Comparison of ENCODE assay signal across 20 cellular contexts in genomic region chrX:63934791-63935190, GRCh38.
"Had no signal": no experiment of that assay in that cellular context is flagged by ENCODE, and none has a peak within 500 bp of the region (broad histone marks: within the 10 kb centered on the region; RNA-seq: fewer than 3 reads in every experiment).

No MANE protein-coding gene starts in this region.

- DNase-seq: activated B cell treated with CpG ODN at 0.5 μM for 24 hours; activated CD4-positive, alpha-beta memory T cell treated with anti-CD3 and anti-CD28 coated beads, Interleukin-2, amount 10 ng/mL, durations not matched to agents 7 days and 5 days; activated CD4-positive, alpha-beta T cell treated with anti-CD3 and anti-CD28 coated beads for 48 hours; activated effector memory CD4-positive, alpha-beta T cell treated with anti-CD3 and anti-CD28 coated beads, Interleukin-2, amount 50 U/mL, for 16 hours; activated naive CD4-positive, alpha-beta T cell treated with anti-CD3 and anti-CD28 coated beads, Interleukin-2, amount 50 U/mL, for 16 hours; activated naive CD8-positive, alpha-beta T cell treated with anti-CD3 and anti-CD28 coated beads, Interleukin-2, amount 50 U/mL, for 24 hours; effector CD4-positive, alpha-beta T cell; hypothalamus; lower lobe of right lung; naive thymus-derived CD4-positive, alpha-beta T cell; sigmoid colon; stimulated activated CD4-positive, alpha-beta T cell treated with anti-CD3 and anti-CD28 coated beads, Interleukin-15, amount 100 ng/mL, for 24 hours; T1000; transverse colon had no signal

- H3K4me3 Mint-ChIP-seq: activated B cell treated with CpG ODN at 0.5 μM for 24 hours; activated CD4-positive, alpha-beta memory T cell treated with anti-CD3 and anti-CD28 coated beads, Interleukin-2, amount 10 ng/mL, durations not matched to agents 7 days and 5 days; activated naive CD8-positive, alpha-beta T cell treated with anti-CD3 and anti-CD28 coated beads, Interleukin-2, amount 50 U/mL, for 24 hours; dendritic cell treated with granulocyte-macrophage colony-stimulating factor and Interleukin-4, amounts not matched to agents 40 ng/mL and 50 ng/mL, for 4 days; naive thymus-derived CD4-positive, alpha-beta T cell; neural crest cell; stimulated activated memory B cell treated with anti-CD40 and anti-IgM and Interleukin-4, amounts not matched to agents 10 μg/mL and 1 μg/mL and 100 μg/mL, for 72 hours had no signal

- H3K36me3 Mint-ChIP-seq: stimulated activated memory B cell treated with anti-CD40 and anti-IgM and Interleukin-4, amounts not matched to agents 10 μg/mL and 1 μg/mL and 100 μg/mL, for 72 hours had no signal

- H3K4me1 Mint-ChIP-seq: activated B cell treated with CpG ODN at 0.5 μM for 24 hours; activated CD4-positive, alpha-beta memory T cell treated with anti-CD3 and anti-CD28 coated beads, Interleukin-2, amount 10 ng/mL, durations not matched to agents 7 days and 5 days; activated naive CD8-positive, alpha-beta T cell treated with anti-CD3 and anti-CD28 coated beads, Interleukin-2, amount 50 U/mL, for 24 hours; naive thymus-derived CD4-positive, alpha-beta T cell; stimulated activated memory B cell treated with anti-CD40 and anti-IgM and Interleukin-4, amounts not matched to agents 10 μg/mL and 1 μg/mL and 100 μg/mL, for 72 hours had no signal

- H3K4me1 ChIP-seq: lower lobe of right lung, sigmoid colon, transverse colon had no signal

- H3K9me3 ChIP-seq: lower lobe of right lung, sigmoid colon, transverse colon had no signal

- H3K27ac Mint-ChIP-seq: activated B cell treated with CpG ODN at 0.5 μM for 24 hours; activated CD4-positive, alpha-beta memory T cell treated with anti-CD3 and anti-CD28 coated beads, Interleukin-2, amount 10 ng/mL, durations not matched to agents 7 days and 5 days; activated naive CD8-positive, alpha-beta T cell treated with anti-CD3 and anti-CD28 coated beads, Interleukin-2, amount 50 U/mL, for 24 hours; dendritic cell treated with granulocyte-macrophage colony-stimulating factor and Interleukin-4, amounts not matched to agents 40 ng/mL and 50 ng/mL, for 4 days; naive thymus-derived CD4-positive, alpha-beta T cell; stimulated activated memory B cell treated with anti-CD40 and anti-IgM and Interleukin-4, amounts not matched to agents 10 μg/mL and 1 μg/mL and 100 μg/mL, for 72 hours had no signal

- H3K27me3 Mint-ChIP-seq: activated B cell treated with CpG ODN at 0.5 μM for 24 hours; activated CD4-positive, alpha-beta memory T cell treated with anti-CD3 and anti-CD28 coated beads, Interleukin-2, amount 10 ng/mL, durations not matched to agents 7 days and 5 days; activated naive CD8-positive, alpha-beta T cell treated with anti-CD3 and anti-CD28 coated beads, Interleukin-2, amount 50 U/mL, for 24 hours; dendritic cell treated with granulocyte-macrophage colony-stimulating factor and Interleukin-4, amounts not matched to agents 40 ng/mL and 50 ng/mL, for 4 days; naive thymus-derived CD4-positive, alpha-beta T cell; stimulated activated memory B cell treated with anti-CD40 and anti-IgM and Interleukin-4, amounts not matched to agents 10 μg/mL and 1 μg/mL and 100 μg/mL, for 72 hours had no signal

- H3K9me3 Mint-ChIP-seq: activated naive CD8-positive, alpha-beta T cell treated with anti-CD3 and anti-CD28 coated beads, Interleukin-2, amount 50 U/mL, for 24 hours; neural crest cell had no signal

- ATAC-seq: activated naive CD8-positive, alpha-beta T cell treated with anti-CD3 and anti-CD28 coated beads, Interleukin-2, amount 50 U/mL, for 24 hours; esophagus mucosa; lower lobe of right lung; naive thymus-derived CD4-positive, alpha-beta T cell; stimulated activated memory B cell treated with anti-CD40 and anti-IgM and Interleukin-4, amounts not matched to agents 10 μg/mL and 1 μg/mL and 100 μg/mL, for 72 hours had no signal

- H3K27me3 ChIP-seq: cardiac muscle cell, sigmoid colon, transverse colon had no signal

- H3K27ac ChIP-seq: cardiac muscle cell, lower lobe of right lung, sigmoid colon, transverse colon had no signal

- H3K4me2 ChIP-seq: smooth muscle cell had no signal
